ENCODE assay signal across 8 cellular contexts in the genomic region with DNA sequence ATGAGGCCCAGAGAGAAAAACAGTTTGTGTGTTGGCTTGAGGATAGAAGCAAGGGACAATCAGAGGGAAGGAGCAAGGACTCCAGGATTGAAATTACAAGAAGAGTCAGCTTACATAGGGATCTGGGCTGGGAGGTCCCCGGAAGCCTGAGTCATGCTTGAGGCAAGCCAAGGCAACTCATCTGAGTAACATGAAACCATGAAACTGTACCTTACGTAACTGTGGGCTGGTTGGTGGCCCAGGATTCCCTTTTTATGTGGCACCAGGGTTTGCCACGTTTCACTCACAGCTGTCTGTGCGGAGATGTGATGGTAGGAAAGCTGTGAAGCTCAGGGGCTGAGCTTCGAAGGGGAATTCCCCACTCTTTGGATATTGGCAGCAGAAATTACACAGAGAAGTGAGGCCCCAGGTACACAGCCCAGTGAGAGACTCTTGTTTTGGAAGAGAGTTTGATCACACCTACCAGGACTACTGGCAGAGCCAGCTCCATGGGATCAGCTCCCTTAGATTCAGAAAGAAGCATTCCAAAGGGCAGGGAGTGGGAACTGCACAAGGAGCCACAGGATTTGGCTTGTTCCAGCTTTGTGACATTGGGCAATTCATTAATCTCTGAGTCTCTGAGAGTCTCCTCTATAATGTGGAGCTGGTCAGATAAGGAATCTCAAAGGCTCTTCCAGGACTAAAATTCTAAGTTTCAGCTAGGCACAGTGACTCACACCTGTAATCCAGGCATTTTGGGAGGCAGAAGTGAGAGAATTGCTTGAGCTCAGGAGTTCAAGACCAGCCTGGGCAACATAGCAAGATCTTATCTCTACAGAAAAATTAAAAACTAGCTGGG. TPM values are rescaled to one million over a fixed set of nuclear protein-coding genes. Genes with fewer than 3 reads are reported as not detected.
DNase-seq lines count a peak whose midpoint lies in the region; ATAC-seq, FAIRE-seq and TF ChIP-seq lines count a peak whose summit lies in the region.

No MANE protein-coding gene starts in this region.

- no peaks in the 10 kb centered on the region for H3K9me3 Mint-ChIP-seq in CD14-positive monocyte
- H3K9me3 Mint-ChIP-seq in type B pancreatic cell, result no peaks in the 10 kb centered on the region
- no peaks in the 10 kb centered on the region for H3K9me3 Mint-ChIP-seq in stimulated activated naive B cell treated with anti-CD40 and anti-IgM and Interleukin-4, amounts not matched to agents 10 μg/mL and 1 μg/mL and 100 μg/mL, for 72 hours

- peaks cover 6% of the 10 kb centered on the region; the same call in 1 of the 2 replicates for H3K4me1 ChIP-seq in GM12878 (ENCODE audit: control insufficient read depth, insufficient read depth, low read length)

- ATAC-seq in HG03280 (IDR thresholded peaks at IDR 0.05; ENCODE audit: unreplicated experiment) (peak; percentile 51), GM12878 (peak; percentile 96)
- ATAC-seq in stimulated activated naive B cell treated with anti-CD40 and anti-IgM and Interleukin-4, amounts not matched to agents 10 μg/mL and 1 μg/mL and 100 μg/mL, for 72 hours (replicated peaks), result no peak

- no peak overlapping the region for H3K9ac ChIP-seq in GM12878 (ENCODE audit: control insufficient read depth, insufficient read depth, low read length)

- H3K79me2 ChIP-seq in GM12878 (ENCODE audit: control insufficient read depth, insufficient read depth, low read length), result no peaks in the 10 kb centered on the region

- H3K27me3 Mint-ChIP-seq in CD14-positive monocyte (ENCODE audit: low read depth in 3 of 3), result peaks cover 12 to 15% (median 13%) of the 10 kb centered on the region in 3 donors
- peaks cover 8% of the 10 kb centered on the region for H3K27me3 Mint-ChIP-seq in type B pancreatic cell
- peaks cover 27 to 31% of the 10 kb centered on the region in 2 donors for H3K27me3 Mint-ChIP-seq in stimulated activated naive B cell treated with anti-CD40 and anti-IgM and Interleukin-4, amounts not matched to agents 10 μg/mL and 1 μg/mL and 100 μg/mL, for 72 hours

- no peaks in the 10 kb centered on the region; a peak in 1 of 4 replicates for H3K27me3 ChIP-seq in GM12878 (replicated peaks in 1 of 2; ENCODE audit: control insufficient read depth in 2 of 2, insufficient read depth in 2 of 2, low read length in 1 of 2)

- no peak overlapping the region for H3K4me2 ChIP-seq in GM12878 (ENCODE audit: control insufficient read depth, insufficient read depth)

- in situ Hi-C loops in GM12878 (cut with MboI), result no loop called here

- SMC1A ChIA-PET in GM12878 (lab: Charles Lee; ENCODE audit: uncharacterized antibody, unreplicated experiment), result interaction anchor here (0.9 kb wide), 1 partner anchor 26 kb away, joined by 3 read pairs; no protein-coding TSS in a partner anchor

- intact Hi-C loops in CD14-positive monocyte (cut with micrococcal nuclease) (no loop called here), GM12878 (cut with micrococcal nuclease; ENCODE audit: unreplicated experiment) (no loop called here)

- H3K36me3 Mint-ChIP-seq in CD14-positive monocyte (no peaks in the 10 kb centered on the region), type B pancreatic cell (no peaks in the 10 kb centered on the region)
- no peaks in the 10 kb centered on the region for H3K36me3 Mint-ChIP-seq in stimulated activated naive B cell treated with anti-CD40 and anti-IgM and Interleukin-4, amounts not matched to agents 10 μg/mL and 1 μg/mL and 100 μg/mL, for 72 hours

- TF ChIP-seq CTCF in CD14-positive monocyte (IDR thresholded peaks at IDR 0.05) (no peak), GM12878 (IDR thresholded peaks at IDR 0.05 in 2 of 3, conservative IDR thresholded peaks at IDR 0.05 in 1 of 3; ENCODE audit: control insufficient read depth in 2 of 3, extremely low read depth in 1 of 3, insufficient read depth in 1 of 3, low read depth in 3 of 3, low read length in 3 of 3) (no peak), type B pancreatic cell (conservative IDR thresholded peaks at IDR 0.05) (no peak)

- TF ChIP-seq EP300 in GM12878 (IDR thresholded peaks at IDR 0.05; ENCODE audit: borderline replicate concordance in 1 of 2, control insufficient read depth in 1 of 2, low read depth in 2 of 2, low read length in 2 of 2), result no peak; a peak in 1 of 4 replicates

- RAD21 ChIA-PET in GM12878 (lab: Charles Lee; ENCODE audit: unreplicated experiment), result interaction anchor here (0.6 kb wide), 1 partner anchor 392 kb away, joined by 3 read pairs; no protein-coding TSS in a partner anchor

- H4K20me1 ChIP-seq in GM12878 (ENCODE audit: control insufficient read depth, insufficient read depth), result no peaks in the 10 kb centered on the region

- H3K4me3 Mint-ChIP-seq in CD14-positive monocyte (peak overlapping the region in 1 of 2 donors; percentile 60), type B pancreatic cell (no peak overlapping the region)
- H3K4me3 Mint-ChIP-seq in stimulated activated naive B cell treated with anti-CD40 and anti-IgM and Interleukin-4, amounts not matched to agents 10 μg/mL and 1 μg/mL and 100 μg/mL, for 72 hours, result no peak overlapping the region

- H3K4me3 ChIP-seq in GM12878, result no peak overlapping the region

- H3K36me3 ChIP-seq in GM12878 (ENCODE audit: control insufficient read depth in 2 of 2, insufficient read depth in 2 of 2, low read length in 1 of 2), result no peaks in the 10 kb centered on the region

- peak overlapping the region in 2 of 7 donors; percentile 5 to 76 for H3K27ac Mint-ChIP-seq in CD14-positive monocyte
- peak overlapping the region; percentile 68 for H3K27ac Mint-ChIP-seq in type B pancreatic cell
- H3K27ac Mint-ChIP-seq in stimulated activated naive B cell treated with anti-CD40 and anti-IgM and Interleukin-4, amounts not matched to agents 10 μg/mL and 1 μg/mL and 100 μg/mL, for 72 hours, result no peak overlapping the region

- DNase-seq in CD14-positive monocyte (ENCODE audit: low spot score) (peak; percentile 58), SW 1271 (lab: John Stamatoyannopoulos, UW) (peak; percentile 54 to 85), GM12878 (ENCODE audit: low read depth, low spot score) (peak; percentile 63), mucosa of gallbladder (ENCODE audit: low spot score) (peak; percentile 46), type B pancreatic cell (ENCODE audit: extremely low spot score, unreplicated experiment) (no peak), NCI-H1417 (lab: John Stamatoyannopoulos, UW) (no peak)
- DNase-seq in stimulated activated naive B cell treated with anti-CD40 and anti-IgM and Interleukin-4, amounts not matched to agents 10 μg/mL and 1 μg/mL and 100 μg/mL, for 72 hours, result no peak

- POLR2A ChIA-PET in GM12878 (lab: Charles Lee), result no interaction called here

- no TSS peak for BruUV-seq in GM12878 (replicated peaks; lab: Mats Ljungman, UMichigan)

- no peak overlapping the region for H2AFZ ChIP-seq in GM12878 (ENCODE audit: control insufficient read depth, low read depth, low read length)

- no peak for TF ChIP-seq POLR2A in GM12878 (IDR thresholded peaks at IDR 0.05; ENCODE audit: low read depth, low read length)

- TF ChIP-seq RAD21 in GM12878 (IDR thresholded peaks at IDR 0.05; ENCODE audit: insufficient read depth, low read depth, low read length), result no peak

- no peak for FAIRE-seq in GM12878 (lab: Jason Lieb, UNC)

- no peak overlapping the region for H3K27ac ChIP-seq in GM12878 (ENCODE audit: control insufficient read depth, insufficient read depth)

- CTCF ChIA-PET in GM12878 (lab: Yijun Ruan, JAX), result interaction anchor here (1.9 kb wide), 1 partner anchor 80 kb away, joined by 6 read pairs; no protein-coding TSS in a partner anchor

- H3K4me1 Mint-ChIP-seq in CD14-positive monocyte (peaks cover 25% of the 10 kb centered on the region), type B pancreatic cell (ENCODE audit: unreplicated experiment) (peaks cover 8% of the 10 kb centered on the region)
- no peaks in the 10 kb centered on the region for H3K4me1 Mint-ChIP-seq in stimulated activated naive B cell treated with anti-CD40 and anti-IgM and Interleukin-4, amounts not matched to agents 10 μg/mL and 1 μg/mL and 100 μg/mL, for 72 hours

- H3K9me3 ChIP-seq in GM12878 (replicated peaks; ENCODE audit: control insufficient read depth, insufficient read depth, low read length), result no peaks in the 10 kb centered on the region

- 0% methylated on average over 5 of the region's 5 CpGs for WGBS in GM12878 (ENCODE audit: insufficient coverage, insufficient replicate concordance, low lambda C conversion rate, missing lambda C conversion rate)

TF ChIP-seq in GM12878, 131 proteins besides CTCF, POLR2A, EP300 and RAD21 (continues in another document):
- no peak for TF ChIP-seq ZZZ3 (IDR thresholded peaks at IDR 0.05; ENCODE audit: control insufficient read depth, insufficient read length, low read depth)
- TF ChIP-seq BCL11A (IDR thresholded peaks at IDR 0.05; ENCODE audit: low read depth, low read length), result peak; percentile 62
- no peak for TF ChIP-seq TBL1XR1 (IDR thresholded peaks at IDR 0.05; ENCODE audit: low read depth, low read length)
- TF ChIP-seq HDGF (IDR thresholded peaks at IDR 0.05), result no peak
- no peak for TF ChIP-seq ETV6 (conservative IDR thresholded peaks at IDR 0.05 in 1 of 2, IDR thresholded peaks at IDR 0.05 in 1 of 2; ENCODE audit: borderline replicate concordance in 1 of 2, low read depth in 1 of 2)
- TF ChIP-seq BACH1 (IDR thresholded peaks at IDR 0.05; ENCODE audit: borderline replicate concordance), result peak; percentile 65; the same call in 1 of the 2 replicates
- no peak for TF ChIP-seq LARP7 (IDR thresholded peaks at IDR 0.05)
- TF ChIP-seq CREM (IDR thresholded peaks at IDR 0.05; ENCODE audit: low read depth), result peak; percentile 64; the same call in 1 of the 2 replicates
- TF ChIP-seq IKZF2 (IDR thresholded peaks at IDR 0.05), result peak; percentile 85 to 87

RNA-seq across cellular contexts. Expression of a gene that starts 7.8 kb away (rescaled TPM):
- polyA plus RNA-seq in CD14-positive monocyte, result not detected
- total RNA-seq in GM12878 (2013; cell fraction: nucleolus; rRNA removed), result not detected in 2 replicates
- total RNA-seq in GM12878 (2014; rRNA removed), result not detected in 2 replicates
- not detected in 2 replicates for total RNA-seq in GM12878 (2014; rRNA removed; fragmentation: Illumina TruSeq; extraction: Trizol)
- not detected in 2 replicates for total RNA-seq in GM12878 (2021)
- polyA plus RNA-seq in GM12878 (2011; ENCODE audit: low read depth), result not detected
- not detected in 2 replicates for polyA plus RNA-seq in GM12878 (2011; rRNA removed)
- not detected in 2 replicates for polyA plus RNA-seq in GM12878 (2011; cell fraction: cytosol; rRNA removed)
- polyA plus RNA-seq in GM12878 (2011; cell fraction: nucleus; rRNA removed), result 0.10 TPM in 1 of 2 replicates, not detected in the other
- not detected in 2 replicates for polyA plus RNA-seq in GM12878 (2012)
- polyA plus RNA-seq in GM12878 (2014; fragmentation: Illumina TruSeq; extraction: Trizol), result not detected in 2 replicates
- polyA plus RNA-seq in GM12878 (2014; fragmentation: Nextera tagmentation; extraction: Ambion mirVana), result not detected
- polyA plus RNA-seq in GM12878 (2014; rRNA removed), result 0.01 TPM in 1 of 2 replicates, not detected in the other
- polyA plus RNA-seq in GM12878 (2016; fragmentation: Nextera tagmentation; extraction: Ambion mirVana), result not detected
- polyA minus RNA-seq in GM12878 (2011; rRNA and poly(A)+ RNA removed), result 1.1 TPM in 1 of 2 replicates, not detected in the other
- not detected in 2 replicates for polyA minus RNA-seq in GM12878 (2011; cell fraction: cytosol; rRNA and poly(A)+ RNA removed)
- polyA minus RNA-seq in GM12878 (2011; cell fraction: nucleus; rRNA and poly(A)+ RNA removed), result not detected in 2 replicates
- 134 TPM for total RNA-seq in mucosa of gallbladder
- 1.1 and 5.1 TPM in 2 replicates for total RNA-seq in type B pancreatic cell (ENCODE audit: low replicate concordance)

Comparison
In these comparisons a context has a peak if more than half of its experiments do, and no peak if none do; other contexts are left out.
1. DNase-seq: peak in CD14-positive monocyte (single experiment), SW 1271 (2 of 2), GM12878 (single experiment) and mucosa of gallbladder (single experiment); none in type B pancreatic cell (single experiment), stimulated activated naive B cell treated with anti-CD40 and anti-IgM and Interleukin-4, amounts not matched to agents 10 μg/mL and 1 μg/mL and 100 μg/mL, for 72 hours (single experiment) and NCI-H1417 (0 of 3).
2. ATAC-seq: peak in HG03280 (single experiment) and GM12878 (single experiment); none in stimulated activated naive B cell treated with anti-CD40 and anti-IgM and Interleukin-4, amounts not matched to agents 10 μg/mL and 1 μg/mL and 100 μg/mL, for 72 hours (0 of 2).
3. RNA of a gene that starts 7.8 kb away (total RNA-seq): 134 TPM in mucosa of gallbladder (single experiment); 1.1 to 5.1 TPM in type B pancreatic cell and not detected in GM12878; every median in the first group is over 10 times any median in the second.